ENCODE assay signal across 15 cellular contexts in the genomic region with DNA sequence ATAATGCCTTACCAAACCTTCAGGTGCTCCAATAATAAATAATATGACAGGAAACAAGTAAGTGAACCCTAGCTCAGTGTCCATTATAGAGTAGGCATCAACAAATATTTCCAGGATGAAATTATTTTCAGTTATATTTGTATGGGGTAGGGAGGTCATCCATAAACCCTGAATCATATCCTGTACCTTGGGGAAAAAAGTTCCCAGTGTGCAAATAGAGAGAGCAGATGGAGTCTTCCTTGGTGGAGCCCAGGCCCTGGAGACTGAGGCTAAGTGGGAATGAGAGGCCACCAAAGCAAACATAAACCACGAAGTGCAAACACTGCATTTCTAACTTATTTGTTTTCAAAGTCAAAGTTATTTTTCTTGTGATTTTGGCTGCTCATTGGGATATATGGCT. TPM values are rescaled to one million over a fixed set of nuclear protein-coding genes. Genes with fewer than 3 reads are reported as not detected.
DNase-seq lines count a peak whose midpoint lies in the region; ATAC-seq and TF ChIP-seq lines count a peak whose summit lies in the region.
"Had no signal": no experiment of that assay in that cellular context is flagged by ENCODE, and none has a peak within 500 bp of the region (broad histone marks: within the 10 kb centered on the region; RNA-seq: fewer than 3 reads in every experiment).

No MANE protein-coding gene starts in this region.

- CTCF ChIA-PET in PC-9 (lab: Charles Lee): no interaction called here

- peaks cover 6% of the 10 kb centered on the region; the same call in 1 of the 2 replicates for H3F3A ChIP-seq in PC-9 (ENCODE audit: insufficient read depth, low read depth)

- H3K27ac Mint-ChIP-seq in T-helper 1 cell treated with Interleukin-12 subunit alpha and Interleukin-12 subunit beta and Interleukin-4 antibody, amounts not matched to agents 30 μg/mL and 1 μg/mL, for 36 hours: peak overlapping the region; percentile 71
- H3K27ac Mint-ChIP-seq in stimulated activated effector memory CD8-positive, alpha-beta T cell treated with anti-CD3 and anti-CD28 coated beads, Interleukin-12 subunit alpha, Interleukin-12 subunit beta, amount 100 ng/mL, for 72 hours: peak overlapping the region; percentile 96

- H3K9me2 ChIP-seq in PC-9 (ENCODE audit: insufficient read depth): no peaks in the 10 kb centered on the region

- intact Hi-C loops in PC-9 (cut with micrococcal nuclease; ENCODE audit: unreplicated experiment): no loop called here

- H3K79me2 ChIP-seq in PC-9 (ENCODE audit: low read depth): peaks cover 21% of the 10 kb centered on the region

- no peak overlapping the region for H3K4me3 Mint-ChIP-seq in T-helper 1 cell treated with Interleukin-12 subunit alpha and Interleukin-12 subunit beta and Interleukin-4 antibody, amounts not matched to agents 30 μg/mL and 1 μg/mL, for 36 hours
- peak overlapping the region; percentile 66 for H3K4me3 Mint-ChIP-seq in stimulated activated effector memory CD8-positive, alpha-beta T cell treated with anti-CD3 and anti-CD28 coated beads, Interleukin-12 subunit alpha, Interleukin-12 subunit beta, amount 100 ng/mL, for 72 hours

- H3K9me3 Mint-ChIP-seq in T-helper 1 cell treated with Interleukin-12 subunit alpha and Interleukin-12 subunit beta and Interleukin-4 antibody, amounts not matched to agents 30 μg/mL and 1 μg/mL, for 36 hours: no peaks in the 10 kb centered on the region
- no peaks in the 10 kb centered on the region for H3K9me3 Mint-ChIP-seq in stimulated activated effector memory CD8-positive, alpha-beta T cell treated with anti-CD3 and anti-CD28 coated beads, Interleukin-12 subunit alpha, Interleukin-12 subunit beta, amount 100 ng/mL, for 72 hours

- H3K4me1 ChIP-seq in PC-9 (replicated peaks; ENCODE audit: insufficient read depth): peaks cover 42% of the 10 kb centered on the region
- peaks cover 51% of the 10 kb centered on the region for H3K4me1 ChIP-seq in effector memory CD4-positive, alpha-beta T cell (ENCODE audit: control insufficient read depth, insufficient read depth, low read length, poor library complexity, severe bottlenecking)

- no peak for TF ChIP-seq CTCF in PC-9 (conservative IDR thresholded peaks at IDR 0.05)

- no peak for DNase-seq in T-helper 1 cell
- DNase-seq in PC-9: no peak
- DNase-seq in effector memory CD4-positive, alpha-beta T cell: no peak
- DNase-seq in stimulated activated effector memory CD8-positive, alpha-beta T cell treated with anti-CD3 and anti-CD28 coated beads, Interleukin-12 subunit alpha, Interleukin-12 subunit beta, amount 100 ng/mL, for 72 hours (ENCODE audit: low spot score in 2 of 2): no peak
- no peak for DNase-seq in SKM-1 (lab: John Stamatoyannopoulos, UW; ENCODE audit: unreplicated experiment)
- no peak for DNase-seq in NK-92 (lab: John Stamatoyannopoulos, UW; ENCODE audit: unreplicated experiment)
- DNase-seq: cerebellar nuclear complex, MV-4-11, NCI-H446, right cardiac atrium had no signal

- peaks cover 60% of the 10 kb centered on the region for H3K36me3 ChIP-seq in PC-9 (ENCODE audit: low read depth)
- peaks cover 76% of the 10 kb centered on the region for H3K36me3 ChIP-seq in effector memory CD4-positive, alpha-beta T cell (ENCODE audit: control insufficient read depth, insufficient read depth, low read length)

- H3K36me3 Mint-ChIP-seq in T-helper 1 cell treated with Interleukin-12 subunit alpha and Interleukin-12 subunit beta and Interleukin-4 antibody, amounts not matched to agents 30 μg/mL and 1 μg/mL, for 36 hours (ENCODE audit: low read depth): peaks cover 81% of the 10 kb centered on the region
- peaks cover 99% of the 10 kb centered on the region for H3K36me3 Mint-ChIP-seq in stimulated activated effector memory CD8-positive, alpha-beta T cell treated with anti-CD3 and anti-CD28 coated beads, Interleukin-12 subunit alpha, Interleukin-12 subunit beta, amount 100 ng/mL, for 72 hours

- POLR2A ChIA-PET in PC-9 (lab: Charles Lee; ENCODE audit: unreplicated experiment): no interaction called here

- peak overlapping the region; percentile 30; the same call in 1 of the 2 replicates for H3K27ac ChIP-seq in PC-9
- peak overlapping the region; percentile 90 for H3K27ac ChIP-seq in effector memory CD4-positive, alpha-beta T cell (ENCODE audit: insufficient read depth, low read length, poor library complexity, severe bottlenecking)
- H3K27ac ChIP-seq: 22Rv1 had no signal

- H2AFZ ChIP-seq in PC-9: no peak overlapping the region

- H3K27me3 ChIP-seq in PC-9 (ENCODE audit: insufficient read depth, low read depth): no peaks in the 10 kb centered on the region
- H3K27me3 ChIP-seq in effector memory CD4-positive, alpha-beta T cell (replicated peaks; ENCODE audit: control insufficient read depth, insufficient read depth, low read length, poor library complexity, severe bottlenecking): no peaks in the 10 kb centered on the region

- BruUV-seq in PC-9 (replicated peaks; lab: Mats Ljungman, UMichigan): no TSS peak

- H3K4me3 ChIP-seq in PC-9: no peak overlapping the region
- H3K4me3 ChIP-seq in effector memory CD4-positive, alpha-beta T cell (ENCODE audit: insufficient read depth, low read depth, low read length, poor library complexity, severe bottlenecking): no peak overlapping the region

- H4K20me1 ChIP-seq in PC-9 (ENCODE audit: insufficient read depth): no peaks in the 10 kb centered on the region

- no peaks in the 10 kb centered on the region for H3K27me3 Mint-ChIP-seq in T-helper 1 cell treated with Interleukin-12 subunit alpha and Interleukin-12 subunit beta and Interleukin-4 antibody, amounts not matched to agents 30 μg/mL and 1 μg/mL, for 36 hours (ENCODE audit: low read depth)

- no peaks in the 10 kb centered on the region for H3K9me3 ChIP-seq in PC-9 (ENCODE audit: insufficient read depth, low read depth)
- no peaks in the 10 kb centered on the region for H3K9me3 ChIP-seq in effector memory CD4-positive, alpha-beta T cell (ENCODE audit: control insufficient read depth, low read length)

- no peak for ATAC-seq in stimulated activated effector memory CD8-positive, alpha-beta T cell treated with anti-CD3 and anti-CD28 coated beads, Interleukin-12 subunit alpha, Interleukin-12 subunit beta, amount 100 ng/mL, for 72 hours
- ATAC-seq in HG03095 (IDR thresholded peaks at IDR 0.05; ENCODE audit: unreplicated experiment): no peak
- ATAC-seq: right cardiac atrium had no signal

- peaks cover 62% of the 10 kb centered on the region for H3K4me1 Mint-ChIP-seq in T-helper 1 cell treated with Interleukin-12 subunit alpha and Interleukin-12 subunit beta and Interleukin-4 antibody, amounts not matched to agents 30 μg/mL and 1 μg/mL, for 36 hours (ENCODE audit: low read depth)
- peaks cover 53% of the 10 kb centered on the region for H3K4me1 Mint-ChIP-seq in stimulated activated effector memory CD8-positive, alpha-beta T cell treated with anti-CD3 and anti-CD28 coated beads, Interleukin-12 subunit alpha, Interleukin-12 subunit beta, amount 100 ng/mL, for 72 hours

- no peak overlapping the region for H3K4me2 ChIP-seq in PC-9

RNA-seq across cellular contexts. Expression of a gene that starts 8.5 kb away (rescaled TPM):
- 14.9 and 33.4 TPM in 2 replicates for total RNA-seq in PC-9 (2021)
- total RNA-seq: RPMI7951 had no signal

RNA-seq across cellular contexts. Expression of a gene that starts 14.5 kb away (rescaled TPM):
- total RNA-seq in PC-9 (2021): 307 and 470 TPM in 2 replicates

RNA-seq across cellular contexts. Expression of a gene that starts 26.0 kb away (rescaled TPM):
- total RNA-seq in PC-9 (2021): not detected in 2 replicates
- total RNA-seq: right cardiac atrium, RPMI7951, subcutaneous adipose tissue had no signal
